In the genomic region with DNA sequence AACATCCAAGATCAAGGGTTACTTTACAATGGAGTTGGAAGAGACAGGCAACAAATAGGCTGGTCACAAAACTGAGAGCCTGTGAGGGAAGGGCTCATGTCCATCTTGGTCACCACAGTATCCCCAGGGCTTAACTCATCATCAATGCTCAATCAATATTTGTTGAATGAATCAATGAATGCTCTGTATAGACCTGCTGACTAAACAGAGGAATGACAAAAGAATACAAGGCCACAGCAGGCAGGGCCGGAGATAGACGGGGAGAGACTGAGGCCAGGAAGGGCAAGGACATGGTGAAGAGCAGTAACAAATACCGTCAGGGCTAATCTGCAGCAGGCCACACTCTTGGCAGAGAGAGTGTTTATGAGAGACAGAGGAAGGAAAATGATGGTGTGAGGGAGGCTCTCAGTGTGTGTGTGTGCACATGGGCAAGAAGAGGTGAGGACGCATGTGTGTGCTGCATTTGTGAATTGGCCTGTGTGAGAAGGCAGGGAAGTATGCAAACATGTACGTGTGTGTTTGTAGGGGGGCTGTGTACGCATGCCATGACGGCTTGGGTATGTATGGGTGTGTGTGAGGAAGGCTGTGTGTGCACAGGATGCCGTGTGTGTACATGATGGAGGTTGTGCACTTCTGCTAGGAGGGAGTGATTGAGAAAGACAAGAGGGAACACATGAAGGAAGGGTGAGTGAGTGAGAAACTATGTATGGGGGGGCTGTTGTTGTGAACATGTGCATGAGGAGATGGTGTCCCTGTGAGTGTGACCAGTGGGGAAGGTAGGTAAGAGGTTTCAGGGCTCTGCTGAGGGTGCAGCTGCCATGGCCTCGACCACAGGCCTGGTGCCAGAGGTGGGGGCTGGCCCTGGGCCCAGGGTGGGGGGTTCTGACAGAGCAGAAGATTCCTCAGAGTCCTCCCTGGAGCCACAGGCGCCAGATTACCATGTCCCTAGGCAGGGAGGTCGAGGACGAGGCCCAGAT, we compare ENCODE assay signal across 16 cellular contexts. TPM values are rescaled to one million over a fixed set of nuclear protein-coding genes. Genes with fewer than 3 reads are reported as not detected.
DNase-seq lines count a peak whose midpoint lies in the region; ATAC-seq, FAIRE-seq and TF ChIP-seq lines count a peak whose summit lies in the region.
"Had no signal": no experiment of that assay in that cellular context is flagged by ENCODE, and none has a peak within 500 bp of the region (broad histone marks: within the 10 kb centered on the region; RNA-seq: fewer than 3 reads in every experiment).

No MANE protein-coding gene starts in this region.

- no peak for TF ChIP-seq POLR2A in gastrocnemius medialis (IDR thresholded peaks at IDR 0.05)

- H3K4me3 Mint-ChIP-seq in astrocyte (ENCODE audit: unreplicated experiment): no peak overlapping the region

- peak; percentile 47 to 79 for ATAC-seq in gastrocnemius medialis
- no peak for ATAC-seq in GM19324 (IDR thresholded peaks at IDR 0.05; ENCODE audit: low FRiP score, unreplicated experiment)

- H3K4me1 ChIP-seq in astrocyte (ENCODE audit: insufficient read depth, low read length) (peaks cover 33% of the 10 kb centered on the region), right atrium auricular region (peaks cover 0 to 77% of the 10 kb centered on the region in 2 donors), gastrocnemius medialis (peaks cover 75 to 78% of the 10 kb centered on the region in 2 donors)

- H3K27me3 Mint-ChIP-seq in astrocyte (ENCODE audit: low read depth, unreplicated experiment): no peaks in the 10 kb centered on the region

- H3K9me3 ChIP-seq in astrocyte (ENCODE audit: insufficient read depth, low read depth, low read length): no peaks in the 10 kb centered on the region
- H3K9me3 ChIP-seq in right atrium auricular region: no peaks in the 10 kb centered on the region
- no peaks in the 10 kb centered on the region for H3K9me3 ChIP-seq in gastrocnemius medialis

- H3K27me3 ChIP-seq in astrocyte (ENCODE audit: insufficient read depth, low read length) (no peaks in the 10 kb centered on the region), right atrium auricular region (no peaks in the 10 kb centered on the region), gastrocnemius medialis (no peaks in the 10 kb centered on the region)

- H3K36me3 Mint-ChIP-seq in astrocyte (ENCODE audit: low read depth, unreplicated experiment): peaks cover 11% of the 10 kb centered on the region

- H3K79me2 ChIP-seq in astrocyte (ENCODE audit: insufficient read depth, low read length): peaks cover 86% of the 10 kb centered on the region

- no peak overlapping the region for H2AFZ ChIP-seq in astrocyte (ENCODE audit: low read depth, low read length)

- no peak for TF ChIP-seq CTCF in astrocyte (IDR thresholded peaks at IDR 0.05; ENCODE audit: insufficient read depth, low read depth, low read length)
- no peak for TF ChIP-seq CTCF in right atrium auricular region (IDR thresholded peaks at IDR 0.05)
- no peak for TF ChIP-seq CTCF in gastrocnemius medialis (IDR thresholded peaks at IDR 0.05 in 4 of 5, conservative IDR thresholded peaks at IDR 0.05 in 1 of 5)

- H3K36me3 ChIP-seq in astrocyte (ENCODE audit: insufficient read depth, low read length) (peaks cover 4% of the 10 kb centered on the region), right atrium auricular region (no peaks in the 10 kb centered on the region), gastrocnemius medialis (no peaks in the 10 kb centered on the region)

- no peak overlapping the region for H3K9ac ChIP-seq in astrocyte (ENCODE audit: low read length)

- FAIRE-seq in astrocyte (lab: Jason Lieb, UNC) (peak; percentile 39), frontal cortex (lab: Jason Lieb, UNC) (no peak)
- FAIRE-seq: GM12892 had no signal

- H3K4me3 ChIP-seq in astrocyte (ENCODE audit: insufficient read depth, low read depth, low read length) (no peak overlapping the region), right atrium auricular region (no peak overlapping the region), gastrocnemius medialis (no peak overlapping the region)

- intact Hi-C loops in gastrocnemius medialis (cut with DNase I; ENCODE audit: low total_unique reads): no loop called here

- peaks cover 100% of the 10 kb centered on the region for H4K20me1 ChIP-seq in astrocyte (ENCODE audit: insufficient read depth, low read length)

- no peaks in the 10 kb centered on the region for H3K9me3 Mint-ChIP-seq in astrocyte (ENCODE audit: unreplicated experiment)

- DNase-seq in AG08395 (ENCODE audit: low spot score) (peak; percentile 81), astrocyte (ENCODE audit: low read depth) (no peak), right atrium auricular region (ENCODE audit: low spot score) (no peak), gastrocnemius medialis (no peak), NCI-H187 (lab: John Stamatoyannopoulos, UW) (no peak), frontal cortex (ENCODE audit: low spot score in 2 of 2) (no peak)
- no peak for DNase-seq in activated CD4-positive, alpha-beta T cell treated with anti-CD3 and anti-CD28 coated beads, Interleukin-2, amount 50 U/mL, for 1 hour
- DNase-seq: AML-193, amniotic stem cell, DND-41, H7, NCI-H1436 treated with DMSO at 0.1 percent for 48 hours, SIG-M5, WERI-Rb-1 had no signal

- H3K27ac ChIP-seq in astrocyte (ENCODE audit: low read depth, low read length): no peak overlapping the region
- peak overlapping the region; percentile 67 to 75 for H3K27ac ChIP-seq in right atrium auricular region
- peak overlapping the region; percentile 97 to 100 (median 100) for H3K27ac ChIP-seq in gastrocnemius medialis

- H3K27ac Mint-ChIP-seq in astrocyte (ENCODE audit: unreplicated experiment): no peak overlapping the region

- H3K4me1 Mint-ChIP-seq in astrocyte (ENCODE audit: low read depth, unreplicated experiment): peaks cover 24% of the 10 kb centered on the region

- no peak overlapping the region for H3K4me2 ChIP-seq in astrocyte (ENCODE audit: low read length)

- in situ Hi-C loops in gastrocnemius medialis (cut with MboI; ENCODE audit: low sequenced_read_pairs in 4 of 4): no loop called here

RNA-seq across cellular contexts. Expression of a gene that starts 15.4 kb away (rescaled TPM):
- 74.0 and 75.7 TPM in 2 replicates for total RNA-seq in astrocyte
- 10 to 100 TPM; 23.5 to 35.0 TPM for total RNA-seq in right atrium auricular region
- total RNA-seq in gastrocnemius medialis: 10 to 100 TPM; 22.2 to 57.9 (median 35.2) TPM
- total RNA-seq in frontal cortex: 10.6 TPM

RNA-seq across cellular contexts. Expression of a gene that starts 46.4 kb away (rescaled TPM):
- total RNA-seq in astrocyte: 0.17 TPM in 1 of 2 replicates, not detected in the other
- total RNA-seq in right atrium auricular region: 10 to 100 TPM in 1 of 2 donors, 1 to 10 TPM in 1; 5.7 to 19.8 TPM
- 1 to 10 TPM; 1.3 to 5.8 (median 4.7) TPM for total RNA-seq in gastrocnemius medialis
- total RNA-seq in frontal cortex: 0.41 TPM
